Comparison of ENCODE assay signal across 8 cellular contexts in genomic region chr10:131982185-131982756, GRCh38. TPM values are rescaled to one million over a fixed set of nuclear protein-coding genes. Genes with fewer than 3 reads are reported as not detected.
A peak's percentile ranks its signal among the peaks of the same experiment; 100 is the strongest.
DNase-seq lines count a peak whose midpoint lies in the region; ATAC-seq and TF ChIP-seq lines count a peak whose summit lies in the region.

No MANE protein-coding gene starts in this region.

- no peak for TF ChIP-seq CTCF in HL-60 (IDR thresholded peaks at IDR 0.05; ENCODE audit: insufficient read depth, low read length)
- no peak for TF ChIP-seq CTCF in colonic mucosa (IDR thresholded peaks at IDR 0.05)
- no peak for TF ChIP-seq CTCF in foreskin keratinocyte (conservative IDR thresholded peaks at IDR 0.05)

- no peak overlapping the region for H3K27ac ChIP-seq in HL-60 (replicated peaks)
- H3K27ac ChIP-seq in colonic mucosa = no peak overlapping the region
- H3K27ac ChIP-seq in foreskin keratinocyte = no peak overlapping the region

- H3K9me3 ChIP-seq in colonic mucosa (no peaks in the 10 kb centered on the region), neuron (ENCODE audit: low read length) (no peaks in the 10 kb centered on the region)

- H3K36me3 ChIP-seq in colonic mucosa (no peaks in the 10 kb centered on the region), neuron (ENCODE audit: insufficient read depth, low read length) (no peaks in the 10 kb centered on the region)

- H3K4me1 ChIP-seq in colonic mucosa (peaks cover 5% of the 10 kb centered on the region), neuron (ENCODE audit: insufficient read depth, low read length) (peaks cover 20% of the 10 kb centered on the region), foreskin keratinocyte (peaks cover 5% of the 10 kb centered on the region)

- peak; percentile 22 for ATAC-seq in GM21390 (IDR thresholded peaks at IDR 0.05; ENCODE audit: unreplicated experiment)
- ATAC-seq in foreskin keratinocyte = no peak

- H3K9ac ChIP-seq in colonic mucosa (ENCODE audit: low read depth in 2 of 2, low read length in 2 of 2) = no peak overlapping the region

- H2AFZ ChIP-seq in neuron (ENCODE audit: low read depth, low read length) = peak overlapping the region; percentile 97

- peak overlapping the region; percentile 91 for H3K4me3 ChIP-seq in HL-60 (replicated peaks; ENCODE audit: insufficient read depth, low read length)
- H3K4me3 ChIP-seq in colonic mucosa = peak overlapping the region; percentile 61
- peak overlapping the region; percentile 55 for H3K4me3 ChIP-seq in neuron (ENCODE audit: low read length)

- peak; percentile 43 for DNase-seq in GM03348 (ENCODE audit: low spot score)
- DNase-seq in HL-60 (ENCODE audit: low read depth in 1 of 2, low spot score in 1 of 2) = no peak
- DNase-seq in colonic mucosa = peak; percentile 32
- no peak for DNase-seq in AML-193 (lab: John Stamatoyannopoulos, UW)
- DNase-seq in NCI-H2029 treated with DMSO at 0.1 percent for 48 hours (lab: John Stamatoyannopoulos, UW) = no peak
- no peak for DNase-seq in foreskin keratinocyte

- intact Hi-C loops in colonic mucosa (cut with DNase I) = no loop called here

- H3K27me3 ChIP-seq in HL-60 (ENCODE audit: insufficient read depth, poor library complexity, severe bottlenecking) (no peaks in the 10 kb centered on the region), colonic mucosa (peaks cover 9% of the 10 kb centered on the region), neuron (ENCODE audit: insufficient read depth, low read length) (no peaks in the 10 kb centered on the region), foreskin keratinocyte (peaks cover 3% of the 10 kb centered on the region)

RNA-seq across cellular contexts. Expression of gene BNIP3, which starts 0.5 kb away (rescaled TPM):
- total RNA-seq in colonic mucosa (10 to 100 TPM in 1 of 2 donors, 1 to 10 TPM in 1; 6.9 to 51.7 TPM), foreskin keratinocyte (31.1 and 37.9 TPM in 2 replicates)
- 26.0 and 36.0 TPM in 2 replicates for polyA plus RNA-seq in foreskin keratinocyte

Comparison
In these comparisons a context has a peak if more than half of its experiments do, and no peak if none do; other contexts are left out.
1. DNase-seq: peak in GM03348 (single experiment) and colonic mucosa (single experiment); none in HL-60 (0 of 2), AML-193 (0 of 2), NCI-H2029 treated with DMSO at 0.1 percent for 48 hours (single experiment) and foreskin keratinocyte (0 of 2).
2. Peak in every context shown above with its lines, with median percentiles within 50 percentile points of each other: H3K4me3 ChIP-seq.